23 cellular contexts compared by ENCODE assay signal in the genomic region with DNA sequence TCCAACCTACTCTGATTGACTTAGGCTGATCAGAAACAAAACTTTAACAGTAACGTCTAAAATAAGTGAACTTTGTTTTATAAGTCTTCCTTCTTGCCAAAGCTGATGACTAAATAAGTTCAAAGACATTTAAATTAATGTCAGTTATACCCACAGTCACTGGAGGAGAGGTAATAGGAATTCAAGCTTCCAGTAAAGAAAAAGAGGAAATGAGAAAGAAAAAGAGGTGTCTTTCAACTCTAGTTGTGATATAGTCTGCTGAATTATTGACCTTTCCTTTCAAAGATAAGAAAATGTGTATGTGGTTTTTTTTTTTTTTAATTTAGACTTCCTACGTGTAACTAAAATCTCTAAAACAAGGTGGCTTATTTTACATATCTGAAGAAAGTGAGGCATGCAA.
DNase-seq lines count a peak whose midpoint lies in the region; ATAC-seq, FAIRE-seq and TF ChIP-seq lines count a peak whose summit lies in the region.
"Had no signal": no experiment of that assay in that cellular context is flagged by ENCODE, and none has a peak within 500 bp of the region (broad histone marks: within the 10 kb centered on the region; RNA-seq: fewer than 3 reads in every experiment).

No MANE protein-coding gene starts in this region.

- no peaks in the 10 kb centered on the region for H3K36me3 Mint-ChIP-seq in natural killer cell
- H3K36me3 Mint-ChIP-seq: activated naive CD8-positive, alpha-beta T cell; CD8-positive, alpha-beta memory T cell; IgD-negative memory B cell; memory B cell had no signal

- TF ChIP-seq POLR2A in H54 (IDR thresholded peaks at IDR 0.05; ENCODE audit: low read depth, low read length), result no peak

- H3K9me3 Mint-ChIP-seq in natural killer cell, result no peaks in the 10 kb centered on the region
- H3K9me3 Mint-ChIP-seq: IgD-negative memory B cell, memory B cell had no signal

- no peaks in the 10 kb centered on the region for H3K27me3 Mint-ChIP-seq in natural killer cell (ENCODE audit: low read depth in 2 of 2)
- H3K27me3 Mint-ChIP-seq: activated naive CD8-positive, alpha-beta T cell; activated T-helper 17 cell treated with anti-CD3 and anti-CD28 coated beads, Interleukin-2, amount 50 U/mL, for 72 hours; IgD-negative memory B cell; memory B cell had no signal

- intact Hi-C loops in natural killer cell (cut with micrococcal nuclease), result no loop called here

- no peak for ATAC-seq in natural killer cell
- ATAC-seq: activated T-helper 17 cell treated with anti-CD3 and anti-CD28 coated beads, Interleukin-2, amount 50 U/mL, for 72 hours; gastrocnemius medialis had no signal

- TF ChIP-seq CTCF in natural killer cell (IDR thresholded peaks at IDR 0.05), result no peak

- peak; percentile 33 for FAIRE-seq in H54 (lab: Jason Lieb, UNC)

- no peak overlapping the region for H3K4me3 Mint-ChIP-seq in natural killer cell
- H3K4me3 Mint-ChIP-seq: activated naive CD8-positive, alpha-beta T cell; activated T-helper 17 cell treated with anti-CD3 and anti-CD28 coated beads, Interleukin-2, amount 50 U/mL, for 72 hours; CD8-positive, alpha-beta memory T cell; IgD-negative memory B cell; memory B cell had no signal

- DNase-seq in NOMO-1 (lab: John Stamatoyannopoulos, UW; ENCODE audit: unreplicated experiment in 2 of 2), result peak; percentile 16 to 61
- DNase-seq in NOMO-1 treated with dmso at 0.1 percent for 144 hours (lab: John Stamatoyannopoulos, UW; ENCODE audit: unreplicated experiment), result no peak
- no peak for DNase-seq in H54 (ENCODE audit: insufficient read length, low spot score)
- peak; percentile 61 for DNase-seq in MV-4-11 (lab: John Stamatoyannopoulos, UW)
- DNase-seq in activated naive CD4-positive, alpha-beta T cell treated with Interleukin-2 at 50 U/mL for 16 hours, result no peak
- no peak for DNase-seq in stimulated activated naive CD4-positive, alpha-beta T cell treated with Interleukin-2 at 50 U/mL for 16 hours (lab: John Stamatoyannopoulos, UW)
- DNase-seq in natural killer cell, result no peak
- DNase-seq in activated T-cell treated with anti-CD3 and anti-CD28 coated beads, Interleukin-2, amount 50 U/mL, for 1 hour, result no peak
- DNase-seq: 8988T; aorta; CD8-positive, alpha-beta memory T cell; cortex of kidney; gastrocnemius medialis; GF-D8; NCI-H1436 treated with DMSO at 0.1 percent for 48 hours; NCI-H2107; NCI-H446 treated with DMSO at 0.1 percent for 48 hours; stimulated activated CD8-positive, alpha-beta memory T cell treated with anti-CD3 and anti-CD28 coated beads, Interleukin-4, amount 100 ng/mL, for 48 hours; trophoblast cell had no signal

- H3K27ac Mint-ChIP-seq in natural killer cell, result no peak overlapping the region
- H3K27ac Mint-ChIP-seq: activated naive CD8-positive, alpha-beta T cell; activated T-helper 17 cell treated with anti-CD3 and anti-CD28 coated beads, Interleukin-2, amount 50 U/mL, for 72 hours; CD8-positive, alpha-beta memory T cell; IgD-negative memory B cell; memory B cell had no signal

- H3K4me1 Mint-ChIP-seq in natural killer cell, result no peaks in the 10 kb centered on the region
- H3K4me1 Mint-ChIP-seq: activated T-helper 17 cell treated with anti-CD3 and anti-CD28 coated beads, Interleukin-2, amount 50 U/mL, for 72 hours; CD8-positive, alpha-beta memory T cell; memory B cell had no signal

Comparison
In these comparisons a context has a peak if more than half of its experiments do, and no peak if none do; other contexts are left out.
1. DNase-seq: peak in NOMO-1 (2 of 2) and MV-4-11 (single experiment); none in NOMO-1 treated with dmso at 0.1 percent for 144 hours (single experiment), H54 (single experiment), activated naive CD4-positive, alpha-beta T cell treated with Interleukin-2 at 50 U/mL for 16 hours (single experiment), stimulated activated naive CD4-positive, alpha-beta T cell treated with Interleukin-2 at 50 U/mL for 16 hours (single experiment), natural killer cell (single experiment) and activated T-cell treated with anti-CD3 and anti-CD28 coated beads, Interleukin-2, amount 50 U/mL, for 1 hour (single experiment).